In the genomic region with DNA sequence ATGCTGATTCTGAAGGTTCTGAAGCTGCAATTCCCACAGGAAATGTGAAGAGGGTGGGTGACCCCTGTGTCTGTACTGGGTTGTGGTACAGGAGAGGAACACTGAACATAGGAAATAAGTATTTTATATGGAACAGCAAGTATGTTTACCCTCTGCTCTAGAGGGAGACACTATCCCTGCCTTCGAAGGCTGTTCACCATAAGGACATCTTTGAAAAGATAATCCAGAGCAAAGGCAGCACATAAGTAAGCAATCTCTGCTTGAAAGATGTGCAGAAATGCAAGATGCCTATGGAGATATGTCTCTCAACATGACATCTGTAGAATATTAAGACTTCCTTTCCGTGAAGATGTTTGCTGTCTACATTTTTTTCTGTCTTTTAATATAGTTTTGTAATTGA, we compare ENCODE assay signal across 22 cellular contexts.
A peak's percentile ranks its signal among the peaks of the same experiment; 100 is the strongest.
DNase-seq lines count a peak whose midpoint lies in the region; ATAC-seq and TF ChIP-seq lines count a peak whose summit lies in the region.
"Had no signal": no experiment of that assay in that cellular context is flagged by ENCODE, and none has a peak within 500 bp of the region (broad histone marks: within the 10 kb centered on the region; RNA-seq: fewer than 3 reads in every experiment).

No MANE protein-coding gene starts in this region.

- POLR2A ChIA-PET in T-cell (lab: Charles Lee): no interaction called here

- DNase-seq in DMS 273 (lab: John Stamatoyannopoulos, UW; ENCODE audit: unreplicated experiment) (peak; percentile 18), DMS 273 treated with DMSO at 0.1 percent for 48 hours (lab: John Stamatoyannopoulos, UW) (no peak), LNCaP clone FGC (ENCODE audit: low read depth) (no peak), left lobe of liver (ENCODE audit: low spot score) (no peak), Right ventricle myocardium inferior (ENCODE audit: missing footprints) (no peak), T-cell (no peak)
- no peak for DNase-seq in activated T-cell treated with anti-CD3 and anti-CD28 coated beads, Interleukin-2, amount 50 U/mL, for 1 hour
- DNase-seq: activated CD8-positive, alpha-beta T cell treated with anti-CD3 and anti-CD28 coated beads, Interleukin-2, amount 10 ng/mL, durations not matched to agents 7 days and 5 days; activated naive CD4-positive, alpha-beta T cell; cortex of kidney; GOT3; IMR-90; midbrain; MM.1S; NCI-H2029 treated with DMSO at 0.1 percent for 48 hours; NCI-H345; T-helper 9 cell; upper lobe of left lung had no signal

- H3K4me3 ChIP-seq in LNCaP clone FGC (ENCODE audit: low read depth, low read length): no peak overlapping the region
- H3K4me3 ChIP-seq: upper lobe of left lung had no signal

- peak; percentile 36 for ATAC-seq in left lobe of liver
- no peak for ATAC-seq in Right ventricle myocardium inferior
- ATAC-seq in T-cell (replicated peaks in 1 of 4): no peak
- ATAC-seq: activated CD4-positive, CD25-positive, alpha-beta regulatory T cell treated with anti-CD3 and anti-CD28 coated beads, Interleukin-2, amount 50 U/mL, for 24 hours; activated CD8-positive, alpha-beta T cell treated with anti-CD3 and anti-CD28 coated beads, Interleukin-2, amount 10 ng/mL, durations not matched to agents 7 days and 5 days had no signal

- no peak overlapping the region for H3K27ac ChIP-seq in VCaP
- H3K27ac ChIP-seq: 22Rv1, upper lobe of left lung had no signal

- H3K36me3 Mint-ChIP-seq in T-cell: no peaks in the 10 kb centered on the region

- peak; percentile 32; the same call in 1 of the 2 replicates for TF ChIP-seq CTCF in LNCaP clone FGC (IDR thresholded peaks at IDR 0.05; ENCODE audit: control insufficient read depth, extremely low read depth, insufficient read depth)
- TF ChIP-seq CTCF in VCaP (conservative IDR thresholded peaks at IDR 0.05): peak; percentile 60

- no peak overlapping the region for H3K4me3 Mint-ChIP-seq in T-cell
- H3K4me3 Mint-ChIP-seq: activated CD8-positive, alpha-beta T cell treated with anti-CD3 and anti-CD28 coated beads, Interleukin-2, amount 10 ng/mL, durations not matched to agents 7 days and 5 days; nephron had no signal

- no peaks in the 10 kb centered on the region for H3K4me1 Mint-ChIP-seq in T-cell

- CTCF ChIA-PET in T-cell (lab: Charles Lee): no interaction called here

- H3K9me3 Mint-ChIP-seq in T-cell: no peaks in the 10 kb centered on the region

- H3K27ac Mint-ChIP-seq in T-cell: no peak overlapping the region
- H3K27ac Mint-ChIP-seq: activated CD8-positive, alpha-beta T cell treated with anti-CD3 and anti-CD28 coated beads, Interleukin-2, amount 10 ng/mL, durations not matched to agents 7 days and 5 days; nephron had no signal

- intact Hi-C loops in Right ventricle myocardium inferior (cut with DNase I): no loop called here

- no peaks in the 10 kb centered on the region for H3K27me3 Mint-ChIP-seq in T-cell
